ENCODE assay signal across 8 cellular contexts in the genomic region with DNA sequence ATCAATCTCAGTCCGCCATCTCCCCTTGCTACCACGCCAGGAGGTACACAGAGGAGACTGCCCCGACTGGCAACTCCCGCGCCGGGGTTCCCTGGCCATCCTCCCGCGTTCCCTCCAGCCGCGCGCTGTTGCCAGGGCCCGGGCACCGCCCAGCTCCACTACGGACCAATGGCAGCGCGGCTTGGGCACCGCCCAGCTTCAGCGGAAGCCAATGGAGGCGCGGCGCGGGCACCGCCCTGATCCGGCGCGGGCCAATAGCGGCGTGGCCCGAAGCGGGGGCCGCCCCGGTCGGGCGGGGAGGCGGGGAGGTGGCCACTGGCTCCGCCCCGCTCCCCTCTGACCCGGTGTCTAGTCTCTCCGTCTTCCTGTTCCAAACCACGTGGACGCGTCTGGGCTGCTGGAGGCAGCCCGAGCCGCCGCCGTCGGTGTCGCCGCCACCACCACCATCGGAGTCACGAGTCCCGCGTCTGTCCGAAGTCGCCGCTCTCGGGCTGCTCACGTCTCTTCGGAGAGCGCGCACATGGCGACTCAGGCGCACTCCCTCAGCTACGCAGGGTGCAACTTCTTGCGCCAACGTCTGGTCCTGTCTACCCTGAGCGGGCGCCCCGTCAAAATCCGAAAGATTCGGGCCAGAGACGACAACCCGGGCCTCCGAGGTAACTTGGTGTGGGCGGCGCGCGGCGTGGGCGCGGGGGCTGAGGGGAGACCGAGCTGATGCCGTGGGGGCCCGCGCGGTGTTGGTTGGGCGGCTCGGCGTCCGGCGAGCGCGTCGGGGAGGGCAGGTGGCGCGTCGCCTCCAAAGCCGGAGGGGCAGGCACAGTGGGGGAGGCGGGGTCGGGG.
DNase-seq lines count a peak whose midpoint lies in the region; ATAC-seq and TF ChIP-seq lines count a peak whose summit lies in the region.

RCL1 (plus strand) TSS at position 373 of the 840 bp plus-strand sequence; CDS start at position 521, 148 bp downstream.

- H3K27ac ChIP-seq in OCI-LY3 (ENCODE audit: low read length), result peak within 1 kb of the TSS; percentile 31; the same call in 1 of the 2 replicates

- H3K4me1 ChIP-seq in OCI-LY3 (ENCODE audit: low read length), result peaks cover 8% of the 10 kb centered on the region

- peak within 1 kb of the TSS; percentile 93 for H3K4me2 ChIP-seq in OCI-LY3 (ENCODE audit: low read length)

- TF ChIP-seq CTCF in OCI-LY3 (IDR thresholded peaks at IDR 0.05; ENCODE audit: low read depth, low read length), result no peak

- H3K4me3 ChIP-seq in OCI-LY3 (ENCODE audit: low read length), result peak within 1 kb of the TSS; percentile 85

- peak; percentile 97 for ATAC-seq in GM21515 (IDR thresholded peaks at IDR 0.05; ENCODE audit: unreplicated experiment)

- H2AFZ ChIP-seq in OCI-LY3 (ENCODE audit: low read depth, low read length), result peak within 1 kb of the TSS; percentile 98

- no peaks in the 10 kb centered on the region for H3K9me3 ChIP-seq in OCI-LY3 (ENCODE audit: insufficient read depth, low read length)

- DNase-seq in D341Med (ENCODE audit: low spot score), result peak; percentile 98
- DNase-seq in HuH-7 (ENCODE audit: low spot score), result peak; percentile 83
- DNase-seq in activated T-cell treated with anti-CD3 and anti-CD28 coated beads for 1 hour (ENCODE audit: low read depth), result peak; percentile 89
- peak; percentile 91 for DNase-seq in epidermal melanocyte (ENCODE audit: insufficient read length, low spot score)
- peak; percentile 97 for DNase-seq in middle frontal gyrus (ENCODE audit: extremely low spot score, low spot score)
- peak; percentile 95 to 98 for DNase-seq in stimulated activated CD8-positive, alpha-beta memory T cell treated with anti-CD3 and anti-CD28 coated beads, Interleukin-2, amount 100 ng/mL, for 48 hours (ENCODE audit: low read depth in 2 of 2)

- peaks cover 50% of the 10 kb centered on the region for H3K79me2 ChIP-seq in OCI-LY3 (ENCODE audit: low read length)

- H3K27me3 ChIP-seq in OCI-LY3 (ENCODE audit: low read depth, low read length), result no peaks in the 10 kb centered on the region

- H3K36me3 ChIP-seq in OCI-LY3 (replicated peaks; ENCODE audit: low read depth, low read length), result no peaks in the 10 kb centered on the region

- H4K20me1 ChIP-seq in OCI-LY3 (ENCODE audit: insufficient read depth, low read length), result peaks cover 29% of the 10 kb centered on the region

- peak within 1 kb of the TSS; percentile 80 for H3K9ac ChIP-seq in OCI-LY3 (ENCODE audit: low read length)

Comparison
In these comparisons a context has a peak if more than half of its experiments do, and no peak if none do; other contexts are left out.
1. Peak in every context shown above with its lines: DNase-seq, ATAC-seq, H3K4me3 ChIP-seq and H3K27ac ChIP-seq.